Comparison of ENCODE assay signal across 8 cellular contexts in the genomic region with DNA sequence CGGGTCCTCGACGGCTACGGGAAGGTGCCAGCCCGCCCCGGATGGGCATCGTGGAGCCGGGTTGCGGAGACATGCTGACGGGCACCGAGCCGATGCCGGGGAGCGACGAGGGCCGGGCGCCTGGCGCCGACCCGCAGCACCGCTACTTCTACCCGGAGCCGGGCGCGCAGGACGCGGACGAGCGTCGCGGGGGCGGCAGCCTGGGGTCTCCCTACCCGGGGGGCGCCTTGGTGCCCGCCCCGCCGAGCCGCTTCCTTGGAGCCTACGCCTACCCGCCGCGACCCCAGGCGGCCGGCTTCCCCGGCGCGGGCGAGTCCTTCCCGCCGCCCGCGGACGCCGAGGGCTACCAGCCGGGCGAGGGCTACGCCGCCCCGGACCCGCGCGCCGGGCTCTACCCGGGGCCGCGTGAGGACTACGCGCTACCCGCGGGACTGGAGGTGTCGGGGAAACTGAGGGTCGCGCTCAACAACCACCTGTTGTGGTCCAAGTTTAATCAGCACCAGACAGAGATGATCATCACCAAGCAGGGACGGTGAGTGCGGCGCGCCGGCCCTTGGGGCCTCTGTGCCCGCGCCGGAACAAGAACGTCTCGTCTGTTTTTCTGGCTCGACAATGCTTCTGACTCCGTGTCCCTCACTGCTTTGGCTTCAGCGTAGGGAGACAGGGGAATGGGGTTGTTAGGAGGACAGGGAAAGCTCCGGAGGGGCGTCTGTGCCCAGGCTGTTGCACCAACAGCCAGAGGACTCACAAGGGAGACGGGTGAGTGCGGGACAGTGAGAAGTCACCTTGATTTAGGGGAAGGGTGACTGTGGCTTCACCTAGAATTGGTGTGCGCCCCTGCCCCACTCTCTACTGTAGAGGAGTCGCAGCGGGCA. TPM values are rescaled to one million over a fixed set of nuclear protein-coding genes. Genes with fewer than 3 reads are reported as not detected.
DNase-seq lines count a peak whose midpoint lies in the region; ATAC-seq and TF ChIP-seq lines count a peak whose summit lies in the region.

No MANE protein-coding gene starts in this region.

- H3K36me3 ChIP-seq in adipocyte (ENCODE audit: control insufficient read depth, insufficient read depth, low read length, severe bottlenecking) (no peaks in the 10 kb centered on the region), lower lobe of right lung (no peaks in the 10 kb centered on the region), urinary bladder (ENCODE audit: insufficient read depth) (no peaks in the 10 kb centered on the region)

- H3K9me3 ChIP-seq in adipocyte (ENCODE audit: control insufficient read depth, low read length) (no peaks in the 10 kb centered on the region), lower lobe of right lung (no peaks in the 10 kb centered on the region)

- H3K27me3 ChIP-seq in adipocyte (replicated peaks; ENCODE audit: control insufficient read depth, insufficient read depth, low read length): peaks cover 68% of the 10 kb centered on the region
- H3K27me3 ChIP-seq in lower lobe of right lung (ENCODE audit: low read depth): peaks cover 53% of the 10 kb centered on the region

- no peak overlapping the region for H3K9ac ChIP-seq in adipocyte (ENCODE audit: low read length)

- DNase-seq in stimulated activated CD4-positive, alpha-beta T cell treated with anti-CD3 and anti-CD28 coated beads, Interleukin-4, amount 100 ng/mL, for 24 hours: peak; percentile 7
- DNase-seq in stimulated activated CD4-positive, alpha-beta T cell treated with anti-CD3 and anti-CD28 coated beads, Interleukin-1b, Interleukin-23, amount 100 ng/mL, for 48 hours: no peak
- DNase-seq in adipocyte (ENCODE audit: low read depth) (peak; percentile 19), lower lobe of right lung (no peak), cortex of kidney (lab: John Stamatoyannopoulos, UW) (no peak)

- ATAC-seq in HG03457 (IDR thresholded peaks at IDR 0.05; ENCODE audit: unreplicated experiment) (peak; percentile 9), lower lobe of right lung (peak; percentile 4 to 39), HG03139 (IDR thresholded peaks at IDR 0.05; ENCODE audit: unreplicated experiment) (no peak)

- H3K4me1 ChIP-seq in adipocyte (ENCODE audit: control insufficient read depth, insufficient read depth, low read length) (no peaks in the 10 kb centered on the region), lower lobe of right lung (peaks cover 19% of the 10 kb centered on the region), urinary bladder (ENCODE audit: insufficient read depth) (no peaks in the 10 kb centered on the region)

- 2% methylated on average over 93 of the region's 93 CpGs for WGBS in urinary bladder

- intact Hi-C loops in lower lobe of right lung (cut with DNase I): no loop called here

- H3K27ac ChIP-seq in lower lobe of right lung (peak overlapping the region; percentile 46), urinary bladder (ENCODE audit: low read depth) (no peak overlapping the region)

- TF ChIP-seq CTCF in lower lobe of right lung (IDR thresholded peaks at IDR 0.05): no peak

- H3K4me3 ChIP-seq in adipocyte (ENCODE audit: low read length) (peak overlapping the region; percentile 27), lower lobe of right lung (peak overlapping the region; percentile 48), urinary bladder (ENCODE audit: low read depth, low read length) (peak overlapping the region; percentile 40)

RNA-seq across cellular contexts. Expression of a gene that starts 0.6 kb away (rescaled TPM):
- total RNA-seq in lower lobe of right lung (3.6 TPM), urinary bladder (0.11 TPM)
- 0.25 TPM for polyA plus RNA-seq in urinary bladder

RNA-seq across cellular contexts. Expression of a gene that starts 39.7 kb away (rescaled TPM):
- total RNA-seq in lower lobe of right lung (8.3 TPM), urinary bladder (5.5 TPM)
- 19.1 TPM for polyA plus RNA-seq in urinary bladder

Comparison
In these comparisons a context has a peak if more than half of its experiments do, and no peak if none do; other contexts are left out.
1. DNase-seq: peak in stimulated activated CD4-positive, alpha-beta T cell treated with anti-CD3 and anti-CD28 coated beads, Interleukin-4, amount 100 ng/mL, for 24 hours (single experiment) and adipocyte (single experiment); none in stimulated activated CD4-positive, alpha-beta T cell treated with anti-CD3 and anti-CD28 coated beads, Interleukin-1b, Interleukin-23, amount 100 ng/mL, for 48 hours (single experiment), lower lobe of right lung (single experiment) and cortex of kidney (single experiment).
2. Peak in every context shown above with its lines, with median percentiles within 50 percentile points of each other: H3K4me3 ChIP-seq.